Comparison of ENCODE assay signal across 11 cellular contexts in genomic region chr6:20417819-20418218, GRCh38. TPM values are rescaled to one million over a fixed set of nuclear protein-coding genes. Genes with fewer than 3 reads are reported as not detected.
DNase-seq lines count a peak whose midpoint lies in the region; ATAC-seq, FAIRE-seq and TF ChIP-seq lines count a peak whose summit lies in the region.
"Had no signal": no experiment of that assay in that cellular context is flagged by ENCODE, and none has a peak within 500 bp of the region (broad histone marks: within the 10 kb centered on the region; RNA-seq: fewer than 3 reads in every experiment).

No MANE protein-coding gene starts in this region.

- peaks cover 11% of the 10 kb centered on the region; the same call in 1 of the 2 replicates for H4K20me1 ChIP-seq in HepG2 (ENCODE audit: insufficient read depth, low read length)

- POLR2A ChIA-PET in HepG2 (lab: Yijun Ruan, JAX): no interaction called here

- peaks cover 26% of the 10 kb centered on the region for H3K4me1 ChIP-seq in HepG2 (ENCODE audit: insufficient read depth, low read length)

- H3K27ac ChIP-seq in KOPT-K1 (ENCODE audit: low read depth, low read length, poor library complexity, severe bottlenecking) (peak overlapping the region; percentile 43), HepG2 (ENCODE audit: extremely low read length, insufficient read depth, low read length) (no peak overlapping the region)

- peaks cover 4 to 18% of the 10 kb centered on the region in 2 donors for H3K36me3 Mint-ChIP-seq in activated T-cell treated with anti-CD3 and anti-CD28 coated beads, Interleukin-2, amount 50 U/mL, for 72 hours (ENCODE audit: insufficient read depth in 2 of 2)

- no peak overlapping the region for H3K4me3 Mint-ChIP-seq in activated T-cell treated with anti-CD3 and anti-CD28 coated beads, Interleukin-2, amount 50 U/mL, for 72 hours

- no peaks in the 10 kb centered on the region for H3K27me3 Mint-ChIP-seq in activated T-cell treated with anti-CD3 and anti-CD28 coated beads, Interleukin-2, amount 50 U/mL, for 72 hours (ENCODE audit: low read depth)

- no peak for DNase-seq in HepG2 (ENCODE audit: low spot score)
- DNase-seq in activated T-cell treated with anti-CD3 and anti-CD28 coated beads, Interleukin-2, amount 50 U/mL, for 72 hours: no peak
- no peak for DNase-seq in DMS 273 (lab: John Stamatoyannopoulos, UW; ENCODE audit: unreplicated experiment)
- DNase-seq in NOMO-1 (lab: John Stamatoyannopoulos, UW; ENCODE audit: unreplicated experiment in 2 of 2): no peak
- DNase-seq: caudate nucleus, right cardiac atrium had no signal

- intact Hi-C loops in HepG2 (cut with micrococcal nuclease; ENCODE audit: unreplicated experiment): no loop called here

- no peaks in the 10 kb centered on the region for H3K9me3 Mint-ChIP-seq in activated T-cell treated with anti-CD3 and anti-CD28 coated beads, Interleukin-2, amount 50 U/mL, for 72 hours

- H3K36me3 ChIP-seq in KOPT-K1 (ENCODE audit: insufficient read depth, low read length) (peaks cover 62% of the 10 kb centered on the region), HepG2 (replicated peaks in 1 of 2; ENCODE audit: control insufficient read depth in 1 of 2, insufficient read depth in 2 of 2, low read length in 2 of 2) (peaks cover 5 to 14% of the 10 kb centered on the region in 2 experiments; a peak in 4 of 5 replicates)

- H3K4me2 ChIP-seq in HepG2 (ENCODE audit: low read depth, low read length): no peak overlapping the region

- peaks cover 47% of the 10 kb centered on the region for H3K4me1 Mint-ChIP-seq in activated T-cell treated with anti-CD3 and anti-CD28 coated beads, Interleukin-2, amount 50 U/mL, for 72 hours (ENCODE audit: low read depth)

- no peak for TF ChIP-seq POLR2A in HepG2 (IDR thresholded peaks at IDR 0.05; ENCODE audit: insufficient read depth in 1 of 2, low read depth in 2 of 2, low read length in 2 of 2)

- no peak overlapping the region for H2AFZ ChIP-seq in HepG2 (ENCODE audit: low read length)

- peaks cover 96% of the 10 kb centered on the region for H3K79me2 ChIP-seq in HepG2 (ENCODE audit: insufficient read depth, low read length)

- H3K9me3 ChIP-seq in KOPT-K1 (ENCODE audit: insufficient read depth, low read length, poor library complexity, severe bottlenecking) (no peaks in the 10 kb centered on the region), HepG2 (ENCODE audit: low read length) (no peaks in the 10 kb centered on the region)

- TF ChIP-seq EP300 in HepG2 (IDR thresholded peaks at IDR 0.05; ENCODE audit: low read depth in 2 of 2, low read length in 2 of 2) (no peak), HepG2 (CRISPR knock-in tag; IDR thresholded peaks at IDR 0.05; ENCODE audit: borderline replicate concordance) (no peak)

- ATAC-seq in GM18858 (IDR thresholded peaks at IDR 0.05; ENCODE audit: unreplicated experiment) (peak; percentile 68), GM21825 (IDR thresholded peaks at IDR 0.05; ENCODE audit: unreplicated experiment) (peak; percentile 71), HepG2 (peak; percentile 20; the same call in 1 of the 3 replicates), GM19023 (IDR thresholded peaks at IDR 0.05; ENCODE audit: unreplicated experiment) (no peak)
- ATAC-seq in activated T-cell treated with anti-CD3 and anti-CD28 coated beads, Interleukin-2, amount 50 U/mL, for 72 hours (replicated peaks in 1 of 2): no peak
- ATAC-seq: right cardiac atrium had no signal

- BruUV-seq in HepG2 (replicated peaks; lab: Mats Ljungman, UMichigan): no TSS peak

- H3K27me3 ChIP-seq in HepG2 (ENCODE audit: control insufficient read depth in 1 of 2, insufficient read depth in 2 of 2, low read length in 2 of 2): no peaks in the 10 kb centered on the region

- no peak overlapping the region for H3K4me3 ChIP-seq in HepG2 (replicated peaks in 1 of 3; ENCODE audit: insufficient read depth in 1 of 3, low read depth in 2 of 3, low read length in 3 of 3)
- H3K4me3 ChIP-seq: lung had no signal

- TF ChIP-seq RAD21 in HepG2 (CRISPR knock-in tag; IDR thresholded peaks at IDR 0.05): no peak

- no peak overlapping the region for H3K9ac ChIP-seq in HepG2 (ENCODE audit: insufficient read depth, low read depth, low read length)

- no peak for TF ChIP-seq CTCF in HepG2 (CRISPR knock-in tag; IDR thresholded peaks at IDR 0.05)

- 95% methylated on average over 6 of the region's 6 CpGs for WGBS in HepG2 (ENCODE audit: low lambda C conversion rate)

- no peak for FAIRE-seq in HepG2 (lab: Jason Lieb, UNC)

- in situ Hi-C loops in HepG2 (cut with HindIII; ENCODE audit: extremely low pct_ligation_motif_present, low pct_unique_long_range_greater_than_20kb): no loop called here

- no peak overlapping the region for H3K27ac Mint-ChIP-seq in activated T-cell treated with anti-CD3 and anti-CD28 coated beads, Interleukin-2, amount 50 U/mL, for 72 hours

- CTCF ChIA-PET in HepG2 (lab: Yijun Ruan, JAX; ENCODE audit: low intra/inter-chr PET ratio, low total read pairs): no interaction called here

TF ChIP-seq in HepG2, 621 proteins besides CTCF, POLR2A, EP300 and RAD21 (continues in another document):
- no peak for TF ChIP-seq CREBL2 (CRISPR knock-in tag; IDR thresholded peaks at IDR 0.05; ENCODE audit: borderline replicate concordance)
- TF ChIP-seq ZNF44 (CRISPR knock-in tag; IDR thresholded peaks at IDR 0.05): no peak
- no peak for TF ChIP-seq DDIT3 (CRISPR knock-in tag; IDR thresholded peaks at IDR 0.05)
- TF ChIP-seq CENPT (CRISPR knock-in tag; IDR thresholded peaks at IDR 0.05; ENCODE audit: low read depth): no peak
- TF ChIP-seq SSRP1 (CRISPR knock-in tag; IDR thresholded peaks at IDR 0.05): no peak
- no peak for TF ChIP-seq THAP11 (CRISPR knock-in tag; IDR thresholded peaks at IDR 0.05)
- TF ChIP-seq ZNF263 (CRISPR knock-in tag; IDR thresholded peaks at IDR 0.05): no peak

RNA-seq across cellular contexts. Expression of gene E2F3, which starts 16.1 kb away (rescaled TPM):
- total RNA-seq in HepG2 (2016; rRNA removed; fragmentation: Illumina TruSeq; extraction: Trizol): 12.7 and 14.2 TPM in 2 replicates
- 3.9 and 4.1 TPM in 2 replicates for total RNA-seq in HepG2 (2016; cell fraction: cytosol; rRNA removed; fragmentation: Illumina TruSeq; extraction: Trizol; ENCODE audit: low read depth)
- total RNA-seq in HepG2 (2016; cell fraction: insoluble cytoplasmic fraction; rRNA removed; fragmentation: Illumina TruSeq; extraction: Trizol): 12.3 and 12.7 TPM in 2 replicates
- 7.4 and 7.6 TPM in 2 replicates for total RNA-seq in HepG2 (2016; cell fraction: membrane; rRNA removed; fragmentation: Illumina TruSeq; extraction: Trizol)
- 18.9 and 19.8 TPM in 2 replicates for total RNA-seq in HepG2 (2016; cell fraction: nucleus; rRNA removed; fragmentation: Illumina TruSeq; extraction: Trizol)
- 6.9 and 8.5 TPM in 2 replicates for polyA plus RNA-seq in HepG2 (2011; rRNA removed)
- 3.5 and 4.6 TPM in 2 replicates for polyA plus RNA-seq in HepG2 (2011; cell fraction: cytosol; rRNA removed)
- 11.4 and 11.9 TPM in 2 replicates for polyA plus RNA-seq in HepG2 (2011; cell fraction: nucleus; rRNA removed)
- polyA plus RNA-seq in HepG2 (2012): 6.5 TPM in 2 replicates
- polyA plus RNA-seq in HepG2 (2016; cell fraction: cytosol; fragmentation: Illumina TruSeq; extraction: Trizol; ENCODE audit: low read depth): 0.54 and 0.65 TPM in 2 replicates
- 14.7 and 15.7 TPM in 2 replicates for polyA plus RNA-seq in HepG2 (2016; cell fraction: insoluble cytoplasmic fraction; fragmentation: Illumina TruSeq; extraction: Trizol; ENCODE audit: low read depth)
- polyA plus RNA-seq in HepG2 (2016; cell fraction: membrane; fragmentation: Illumina TruSeq; extraction: Trizol; ENCODE audit: low read depth): 3.0 and 3.5 TPM in 2 replicates
- 42.2 and 42.9 TPM in 2 replicates for polyA plus RNA-seq in HepG2 (2016; cell fraction: nucleus; fragmentation: Illumina TruSeq; extraction: Trizol; ENCODE audit: insufficient read depth, low read depth)
- polyA minus RNA-seq in HepG2 (2011; rRNA and poly(A)+ RNA removed; ENCODE audit: low replicate concordance): 5.7 and 12.9 TPM in 2 replicates
- polyA minus RNA-seq in HepG2 (2011; cell fraction: cytosol; rRNA and poly(A)+ RNA removed): 6.1 and 6.4 TPM in 2 replicates
- polyA minus RNA-seq in HepG2 (2011; cell fraction: nucleus; rRNA and poly(A)+ RNA removed): 10.7 TPM in 2 replicates
- total RNA-seq in activated T-cell treated with anti-CD3 and anti-CD28 coated beads, Interleukin-2, amount 50 U/mL, for 72 hours: 10 to 100 TPM; 17.5 to 18.0 TPM

Comparison
In these comparisons a context has a peak if more than half of its experiments do, and no peak if none do; other contexts are left out.
1. ATAC-seq: peak in GM18858 (single experiment), GM21825 (single experiment) and HepG2 (single experiment); none in activated T-cell treated with anti-CD3 and anti-CD28 coated beads, Interleukin-2, amount 50 U/mL, for 72 hours (0 of 2) and GM19023 (single experiment).